23 cellular contexts compared by ENCODE assay signal in genomic region chr6:54084234-54084633, GRCh38. TPM values are rescaled to one million over a fixed set of nuclear protein-coding genes. Genes with fewer than 3 reads are reported as not detected.
"Had no signal": no experiment of that assay in that cellular context is flagged by ENCODE, and none has a peak within 500 bp of the region (broad histone marks: within the 10 kb centered on the region; RNA-seq: fewer than 3 reads in every experiment).

No MANE protein-coding gene starts in this region.

- H3K27me3 ChIP-seq: brain microvascular endothelial cell, foreskin keratinocyte, left lung, testis, upper lobe of right lung had no signal

- H3K9me3 ChIP-seq: left lung, testis, upper lobe of right lung had no signal

- H3K27ac ChIP-seq: brain microvascular endothelial cell, foreskin keratinocyte, left lung, testis, upper lobe of right lung had no signal

- DNase-seq: activated B cell treated with CpG ODN at 0.5 μM for 24 hours; activated CD4-positive, alpha-beta memory T cell treated with anti-CD3 and anti-CD28 coated beads for 36 hours; activated CD4-positive, alpha-beta T cell treated with anti-CD3 and anti-CD28 coated beads for 4 hours; activated CD8-positive, alpha-beta memory T cell treated with anti-CD3 and anti-CD28 coated beads, Interleukin-2, amount 10 ng/mL, durations not matched to agents 7 days and 5 days; activated naive CD4-positive, alpha-beta T cell treated with Interleukin-2 at 50 U/mL for 16 hours; brain microvascular endothelial cell; foreskin keratinocyte; kidney; left lung; mammary epithelial cell; midbrain; stimulated activated CD4-positive, alpha-beta T cell treated with anti-CD3 and anti-CD28 coated beads, Interleukin-4, amount 100 ng/mL, for 1 hour; stimulated activated naive CD8-positive, alpha-beta T cell treated with anti-CD3 and anti-CD28 coated beads, Interleukin-15, amount 100 ng/mL, for 72 hours; SW 1271; testis; upper lobe of right lung had no signal

- H3K4me1 ChIP-seq: foreskin keratinocyte, left lung, testis, upper lobe of right lung had no signal

- H3K36me3 ChIP-seq: brain microvascular endothelial cell, left lung, upper lobe of right lung had no signal

- ATAC-seq: activated CD8-positive, alpha-beta memory T cell treated with anti-CD3 and anti-CD28 coated beads, Interleukin-2, amount 10 ng/mL, durations not matched to agents 7 days and 5 days; activated T-helper 17 cell treated with anti-CD3 and anti-CD28 coated beads, Interleukin-2, amount 50 U/mL, for 72 hours; foreskin keratinocyte; left lung; stimulated activated naive CD8-positive, alpha-beta T cell treated with anti-CD3 and anti-CD28 coated beads, Interleukin-15, amount 100 ng/mL, for 72 hours; upper lobe of right lung had no signal

- H3K4me3 ChIP-seq: coronary artery, left lung, smooth muscle cell, testis, upper lobe of right lung had no signal

RNA-seq across cellular contexts. Expression of gene MLIP, which starts 27.0 kb away (rescaled TPM):
- total RNA-seq: activated B cell treated with CpG ODN at 0.5 μM for 24 hours; activated CD4-positive, alpha-beta memory T cell treated with anti-CD3 and anti-CD28 coated beads for 36 hours; activated CD8-positive, alpha-beta memory T cell treated with anti-CD3 and anti-CD28 coated beads, Interleukin-2, amount 10 ng/mL, durations not matched to agents 7 days and 5 days; activated T-helper 17 cell treated with anti-CD3 and anti-CD28 coated beads, Interleukin-2, amount 50 U/mL, for 72 hours; epithelial cell of proximal tubule; fibroblast of lung; foreskin keratinocyte; neural crest cell; smooth muscle cell; T-helper 2 cell treated with Interferon-gamma antibody and Interleukin-4, amounts not matched to agents 100 ng/mL and 5 ng/mL, for 36 hours had no signal
